Comparison of ENCODE assay signal across 17 cellular contexts in the genomic region with DNA sequence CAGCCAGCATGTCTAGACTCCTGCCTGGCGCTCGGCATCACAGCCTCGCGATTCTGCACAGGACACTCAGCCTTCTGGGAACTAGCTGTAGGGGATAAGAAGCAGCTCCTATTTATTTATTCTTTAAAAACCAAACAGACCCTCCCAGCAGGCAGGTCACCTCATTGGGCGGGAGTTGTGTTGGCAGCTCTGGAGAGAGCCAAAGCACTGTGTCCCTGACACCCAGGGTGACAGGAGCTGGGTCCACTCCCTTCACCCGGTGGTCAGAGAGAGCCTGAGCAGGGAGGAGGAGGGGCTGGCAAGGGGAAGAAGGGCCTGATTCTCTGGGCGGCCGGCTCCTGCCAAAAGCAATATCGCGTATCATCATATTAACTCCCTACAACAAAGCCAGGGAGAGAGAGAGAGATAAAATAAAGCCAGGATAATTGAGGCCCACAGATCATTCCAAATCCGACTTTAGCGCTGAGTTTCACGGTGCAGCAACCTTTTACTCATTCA.
DNase-seq lines count a peak whose midpoint lies in the region; ATAC-seq, FAIRE-seq and TF ChIP-seq lines count a peak whose summit lies in the region.
"Had no signal": no experiment of that assay in that cellular context is flagged by ENCODE, and none has a peak within 500 bp of the region (broad histone marks: within the 10 kb centered on the region; RNA-seq: fewer than 3 reads in every experiment).

No MANE protein-coding gene starts in this region.

- no peak for ATAC-seq in GM18909 (IDR thresholded peaks at IDR 0.05; ENCODE audit: poor library complexity, unreplicated experiment)
- ATAC-seq: effector memory CD8-positive, alpha-beta T cell had no signal

- no peak for FAIRE-seq in small intestine (lab: Jason Lieb, UNC)
- FAIRE-seq: A204.1 had no signal

- H3K27me3 ChIP-seq in WERI-Rb-1 (ENCODE audit: insufficient read depth, low read depth, severe bottlenecking) (no peaks in the 10 kb centered on the region), small intestine (ENCODE audit: control insufficient read depth in 2 of 2, insufficient read depth in 2 of 2, low read length in 2 of 2) (peaks cover 0 to 4% of the 10 kb centered on the region in 2 donors)
- H3K27me3 ChIP-seq: adrenal gland had no signal

- H3K27ac ChIP-seq in WERI-Rb-1 (no peak overlapping the region), small intestine (ENCODE audit: low read depth in 1 of 2, low read length in 1 of 2) (no peak overlapping the region)
- H3K27ac ChIP-seq: adrenal gland, KMS-11 had no signal

- H3K4me3 ChIP-seq in WERI-Rb-1 (ENCODE audit: low read depth, low read length): no peak overlapping the region
- no peak overlapping the region for H3K4me3 ChIP-seq in small intestine (ENCODE audit: low read depth in 1 of 2, low read length in 2 of 2)
- H3K4me3 ChIP-seq: adrenal gland had no signal

- 59 to 71% (median 66%) methylated on average over 13 of the region's 13 CpGs for WGBS in small intestine, 3 donors

- no peaks in the 10 kb centered on the region for H3K36me3 ChIP-seq in WERI-Rb-1
- H3K36me3 ChIP-seq in small intestine (ENCODE audit: control insufficient read depth in 2 of 2, insufficient read depth in 2 of 2, low read length in 2 of 2): no peaks in the 10 kb centered on the region
- H3K36me3 ChIP-seq: adrenal gland had no signal

- DNase-seq in activated effector memory CD4-positive, alpha-beta T cell treated with anti-CD3 and anti-CD28 coated beads, Interleukin-2, amount 50 U/mL, for 16 hours: peak; percentile 52
- no peak for DNase-seq in activated effector memory CD4-positive, alpha-beta T cell treated with Interleukin-2 at 50 U/mL for 16 hours
- peak; percentile 26 for DNase-seq in WERI-Rb-1
- DNase-seq in left kidney (ENCODE audit: low read depth, low spot score): peak; percentile 65
- peak; percentile 20 for DNase-seq in smooth muscle cell of the brain vasculature (ENCODE audit: low read depth, low spot score)
- no peak for DNase-seq in cerebellar cortex (ENCODE audit: low spot score)
- DNase-seq in small intestine: no peak
- DNase-seq: activated B cell treated with CpG ODN at 0.5 μM for 24 hours; cerebellar nuclear complex; effector memory CD8-positive, alpha-beta T cell; naive B cell; NCI-H1417 treated with DMSO at 0.1 percent for 48 hours; stimulated activated naive CD4-positive, alpha-beta T cell treated with Interleukin-2 at 50 U/mL for 16 hours had no signal

- H3K9me3 ChIP-seq in WERI-Rb-1 (ENCODE audit: severe bottlenecking) (no peaks in the 10 kb centered on the region), small intestine (ENCODE audit: control insufficient read depth, low read depth) (no peaks in the 10 kb centered on the region)
- H3K9me3 ChIP-seq: adrenal gland had no signal

- no peaks in the 10 kb centered on the region for H3K4me1 ChIP-seq in small intestine (ENCODE audit: control insufficient read depth in 2 of 2, insufficient read depth in 1 of 2, low read depth in 1 of 2, low read length in 1 of 2)
- H3K4me1 ChIP-seq: adrenal gland had no signal

- no peak for TF ChIP-seq CTCF in WERI-Rb-1 (IDR thresholded peaks at IDR 0.05; ENCODE audit: low read depth, low read length)

Comparison
In these comparisons a context has a peak if more than half of its experiments do, and no peak if none do; other contexts are left out.
1. DNase-seq: peak in activated effector memory CD4-positive, alpha-beta T cell treated with anti-CD3 and anti-CD28 coated beads, Interleukin-2, amount 50 U/mL, for 16 hours (single experiment), WERI-Rb-1 (single experiment), left kidney (single experiment) and smooth muscle cell of the brain vasculature (single experiment); none in activated effector memory CD4-positive, alpha-beta T cell treated with Interleukin-2 at 50 U/mL for 16 hours (single experiment), cerebellar cortex (single experiment) and small intestine (single experiment).